16 cellular contexts compared by ENCODE assay signal in the genomic region with DNA sequence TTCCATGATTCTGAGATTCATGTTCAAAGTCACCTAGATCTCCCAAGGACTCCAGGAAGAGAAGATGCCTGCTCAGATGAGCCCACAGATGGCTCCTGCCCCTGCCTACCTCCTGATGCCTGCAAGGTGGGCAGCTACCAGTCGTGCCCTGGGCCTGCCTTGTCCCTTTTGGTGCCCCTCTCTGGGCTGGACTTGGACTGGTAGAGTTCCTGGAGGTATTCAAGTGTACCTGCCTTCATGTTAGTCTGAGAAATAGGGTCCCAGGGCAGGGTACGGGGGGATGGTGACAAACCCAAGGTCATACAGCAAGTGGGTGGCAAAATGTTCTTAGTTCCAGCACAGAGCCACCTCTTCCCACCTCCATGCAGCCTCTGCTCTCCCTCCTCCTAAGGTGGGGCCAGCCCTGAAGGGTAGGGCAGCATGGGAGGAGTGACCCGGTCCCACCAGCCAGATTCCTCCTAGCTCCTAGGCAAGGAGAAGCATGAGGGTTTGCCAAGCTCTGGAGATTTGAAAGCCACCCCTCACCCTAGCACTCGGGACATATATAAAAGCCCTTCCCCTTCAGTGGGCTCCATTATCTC.
"Had no signal": no experiment of that assay in that cellular context is flagged by ENCODE, and none has a peak within 500 bp of the region (broad histone marks: within the 10 kb centered on the region; RNA-seq: fewer than 3 reads in every experiment).

No MANE protein-coding gene starts in this region.

- H3K4me1 ChIP-seq: colonic mucosa had no signal

- H3K27me3 ChIP-seq: colonic mucosa, gastrocnemius medialis, ovary had no signal

- H3K9me3 ChIP-seq: colonic mucosa, gastrocnemius medialis, ovary had no signal

- ATAC-seq: esophagus mucosa; gastrocnemius medialis; left colon; left ventricle myocardium superior; naive thymus-derived CD8-positive, alpha-beta T cell; right cardiac atrium had no signal

- DNase-seq: colonic mucosa; effector CD8-positive, alpha-beta T cell; gastrocnemius medialis; glutamatergic neuron; left colon; left ventricle myocardium superior; mesenchymal stem cell; naive thymus-derived CD8-positive, alpha-beta T cell; ovary; right cardiac atrium; small intestine; stimulated activated CD4-positive, alpha-beta T cell treated with anti-CD3 and anti-CD28 coated beads, Interleukin-12 subunit alpha, Interleukin-12 subunit beta, amount 100 ng/mL, for 4 hours; stimulated activated naive CD4-positive, alpha-beta T cell treated with Interleukin-2 at 50 U/mL for 16 hours; trophoblast cell had no signal

- H3K36me3 ChIP-seq: colonic mucosa, gastrocnemius medialis, ovary had no signal

- H3K4me3 ChIP-seq: colonic mucosa, gastrocnemius medialis, lung, ovary had no signal

- H3K27ac ChIP-seq: colonic mucosa, gastrocnemius medialis, ovary had no signal
